ENCODE assay signal across 35 cellular contexts in the genomic region with DNA sequence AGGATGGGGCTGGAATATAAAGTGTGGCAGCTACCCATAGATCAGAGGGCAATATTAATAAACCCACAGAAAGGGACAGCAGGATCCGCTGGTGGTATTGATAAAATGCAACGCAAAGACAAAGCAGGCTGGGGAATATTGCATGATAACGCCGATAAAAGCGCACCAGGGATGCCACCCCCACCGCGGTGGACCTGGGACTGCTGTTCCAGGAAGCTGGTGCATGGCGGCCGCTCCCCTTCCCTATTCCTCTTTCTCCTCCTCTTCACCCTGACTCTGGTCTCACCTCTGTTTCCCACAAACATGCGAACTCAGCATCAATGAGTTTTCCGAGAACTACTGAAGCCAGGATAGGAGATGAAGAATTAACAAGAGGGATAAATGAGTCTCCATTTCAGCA. TPM values are rescaled to one million over a fixed set of nuclear protein-coding genes. Genes with fewer than 3 reads are reported as not detected.
"Had no signal": no experiment of that assay in that cellular context is flagged by ENCODE, and none has a peak within 500 bp of the region (broad histone marks: within the 10 kb centered on the region; RNA-seq: fewer than 3 reads in every experiment).

No MANE protein-coding gene starts in this region.

- DNase-seq: activated B cell treated with CpG ODN at 0.5 μM for 24 hours; activated CD4-positive, alpha-beta memory T cell treated with anti-CD3 and anti-CD28 coated beads for 36 hours; activated CD4-positive, alpha-beta T cell treated with anti-CD3 and anti-CD28 coated beads for 4 hours; activated CD4-positive, alpha-beta T cell treated with anti-CD3 and anti-CD28 coated beads, Interleukin-2, amount 10 ng/mL, durations not matched to agents 24 days and 14 days; activated CD4-positive, alpha-beta T cell treated with anti-CD3 and anti-CD28 coated beads, Interleukin-2, amount 50 U/mL, for 1 hour; activated CD4-positive, alpha-beta T cell treated with anti-CD3 and anti-CD28 coated beads, Interleukin-2, amount 50 U/mL, for 4 hours; activated CD4-positive, CD25-positive, alpha-beta regulatory T cell treated with anti-CD3 and anti-CD28 coated beads, Interleukin-2, amount 50 U/mL, for 72 hours; activated CD8-positive, alpha-beta T cell treated with anti-CD3 and anti-CD28 coated beads for 36 hours; activated effector memory CD4-positive, alpha-beta T cell treated with anti-CD3 and anti-CD28 coated beads, Interleukin-2, amount 50 U/mL, for 16 hours; activated gamma-delta T cell treated with Interleukin-2 at 50 U/mL for 16 hours; activated naive CD4-positive, alpha-beta T cell; activated naive CD4-positive, alpha-beta T cell treated with anti-CD3 and anti-CD28 coated beads for 36 hours; activated naive CD4-positive, alpha-beta T cell treated with anti-CD3 and anti-CD28 coated beads, Interleukin-2, amount 50 U/mL, for 16 hours; activated naive CD8-positive, alpha-beta T cell treated with anti-CD3 and anti-CD28 coated beads for 36 hours; activated T-cell treated with anti-CD3 and anti-CD28 coated beads for 4 hours; activated T-cell treated with anti-CD3 and anti-CD28 coated beads, Interleukin-2, amount 50 U/mL, for 1 hour; activated T-cell treated with anti-CD3 and anti-CD28 coated beads, Interleukin-2, amount 50 U/mL, for 4 hours; activated T-cell treated with anti-CD3 and anti-CD28 coated beads, Interleukin-2, amount 50 U/mL, for 72 hours; adrenal gland; amniotic stem cell; aorta; body of pancreas; brain microvascular endothelial cell; caudate nucleus; SW 1271; T-helper 1 cell; T-helper 2 cell; T-helper 9 cell had no signal

- ATAC-seq: activated CD8-positive, alpha-beta T cell treated with anti-CD3 and anti-CD28 coated beads for 36 hours; activated naive CD4-positive, alpha-beta T cell treated with anti-CD3 and anti-CD28 coated beads, Interleukin-2, amount 50 U/mL, for 72 hours; activated T-cell treated with anti-CD3 and anti-CD28 coated beads, Interleukin-2, amount 50 U/mL, for 4 hours; activated T-cell treated with anti-CD3 and anti-CD28 coated beads, Interleukin-2, amount 50 U/mL, for 72 hours; activated T-helper 17 cell treated with anti-CD3 and anti-CD28 coated beads, Interleukin-2, amount 50 U/mL, for 72 hours; body of pancreas had no signal

- H3K4me3 ChIP-seq: adrenal gland, body of pancreas, breast epithelium had no signal

- H3K27ac ChIP-seq: adrenal gland, body of pancreas, brain microvascular endothelial cell, breast epithelium, VCaP had no signal

RNA-seq across cellular contexts. Expression of a gene that starts 20.2 kb away (rescaled TPM):
- total RNA-seq: activated B cell treated with CpG ODN at 0.5 μM for 24 hours; activated CD4-positive, alpha-beta memory T cell treated with anti-CD3 and anti-CD28 coated beads for 36 hours; activated CD4-positive, alpha-beta T cell treated with anti-CD3 and anti-CD28 coated beads, Interleukin-2, amount 10 ng/mL, durations not matched to agents 24 days and 14 days; activated CD8-positive, alpha-beta memory T cell treated with anti-CD3 and anti-CD28 coated beads for 36 hours; activated CD8-positive, alpha-beta T cell treated with anti-CD3 and anti-CD28 coated beads for 36 hours; activated naive CD4-positive, alpha-beta T cell treated with anti-CD3 and anti-CD28 coated beads for 36 hours; activated naive CD4-positive, alpha-beta T cell treated with anti-CD3 and anti-CD28 coated beads, Interleukin-2, amount 50 U/mL, for 72 hours; activated naive CD8-positive, alpha-beta T cell treated with anti-CD3 and anti-CD28 coated beads for 36 hours; activated T-cell treated with anti-CD3 and anti-CD28 coated beads, Interleukin-2, amount 50 U/mL, for 4 hours; activated T-cell treated with anti-CD3 and anti-CD28 coated beads, Interleukin-2, amount 50 U/mL, for 72 hours; activated T-helper 1 cell treated with anti-CD3 and anti-CD28 coated beads, Interleukin-12 subunit alpha, Interleukin-12 subunit beta, Interleukin-2, Interleukin-4 antibody, amounts not matched to agents 30 ng/mL and 10 ng/mL and 1 ng/mL, durations not matched to agents 14 hours and 24 hours and 36 hours; activated T-helper 17 cell treated with anti-CD3 and anti-CD28 coated beads, Interleukin-2, amount 50 U/mL, for 72 hours; adrenal gland; aorta; astrocyte; body of pancreas; breast epithelium had no signal
